ENCODE assay signal across 19 cellular contexts in the genomic region with DNA sequence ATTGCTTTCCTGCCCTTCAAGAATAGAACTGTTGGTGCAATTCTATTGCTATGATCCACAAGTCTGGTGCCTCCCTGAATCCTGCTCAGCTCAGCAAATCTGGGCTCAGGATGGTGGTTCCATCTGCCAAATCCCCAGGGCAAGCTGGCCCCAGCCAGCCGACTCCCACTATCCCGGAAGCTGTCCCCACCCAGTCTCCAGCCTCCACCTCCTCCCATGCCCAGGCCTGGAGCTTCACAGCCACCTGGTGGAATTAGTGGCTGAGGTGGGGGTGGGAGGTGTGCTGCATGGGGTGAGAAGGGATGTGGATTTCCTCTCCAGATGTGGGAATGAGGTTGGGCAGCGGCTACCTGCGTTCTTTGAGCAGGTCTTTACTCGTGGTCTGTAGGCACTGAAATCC.
"Had no signal": no experiment of that assay in that cellular context is flagged by ENCODE, and none has a peak within 500 bp of the region (broad histone marks: within the 10 kb centered on the region; RNA-seq: fewer than 3 reads in every experiment).

No MANE protein-coding gene starts in this region.

- ATAC-seq: body of pancreas; naive thymus-derived CD4-positive, alpha-beta T cell; SK-N-SH treated with all-trans-retinoic acid at 6 μM for 48 hours; stimulated activated naive B cell treated with anti-CD40 and anti-IgM and Interleukin-4, amounts not matched to agents 10 μg/mL and 1 μg/mL and 100 μg/mL, for 72 hours had no signal

- H3K4me3 ChIP-seq: body of pancreas, heart left ventricle, left ventricle myocardium inferior, smooth muscle cell had no signal

- H3K9me3 Mint-ChIP-seq: activated naive CD4-positive, alpha-beta T cell treated with anti-CD3 and anti-CD28 coated beads, Interleukin-2, amount 50 U/mL, for 24 hours; activated T-helper 2 cell treated with anti-CD3 and anti-CD28 coated beads, Interferon-gamma antibody, Interleukin-2, Interleukin-4, amounts not matched to agents 10 μg/mL and 5 μg/mL and 100 μg/mL, durations not matched to agents 14 hours and 24 hours and 36 hours; endodermal cell; type B pancreatic cell had no signal

- H3K27ac Mint-ChIP-seq: activated CD4-positive, alpha-beta T cell treated with anti-CD3 and anti-CD28 coated beads, Interleukin-2, amount 10 ng/mL, durations not matched to agents 7 days and 5 days; activated naive CD4-positive, alpha-beta T cell treated with anti-CD3 and anti-CD28 coated beads, Interleukin-2, amount 50 U/mL, for 24 hours; activated T-helper 2 cell treated with anti-CD3 and anti-CD28 coated beads, Interferon-gamma antibody, Interleukin-2, Interleukin-4, amounts not matched to agents 10 μg/mL and 5 μg/mL and 100 μg/mL, durations not matched to agents 14 hours and 24 hours and 36 hours; endodermal cell; mesothelial cell of epicardium; naive thymus-derived CD4-positive, alpha-beta T cell; stimulated activated naive B cell treated with anti-CD40 and anti-IgM and Interleukin-4, amounts not matched to agents 10 μg/mL and 1 μg/mL and 100 μg/mL, for 72 hours; T-helper 1 cell treated with Interleukin-12 subunit alpha and Interleukin-12 subunit beta and Interleukin-4 antibody, amounts not matched to agents 30 μg/mL and 1 μg/mL, for 36 hours; type B pancreatic cell had no signal

- H3K36me3 Mint-ChIP-seq: activated naive CD4-positive, alpha-beta T cell treated with anti-CD3 and anti-CD28 coated beads, Interleukin-2, amount 50 U/mL, for 24 hours; mesothelial cell of epicardium; stimulated activated naive B cell treated with anti-CD40 and anti-IgM and Interleukin-4, amounts not matched to agents 10 μg/mL and 1 μg/mL and 100 μg/mL, for 72 hours; type B pancreatic cell had no signal

- H3K4me1 Mint-ChIP-seq: activated CD4-positive, alpha-beta T cell treated with anti-CD3 and anti-CD28 coated beads, Interleukin-2, amount 10 ng/mL, durations not matched to agents 7 days and 5 days; activated naive CD4-positive, alpha-beta T cell treated with anti-CD3 and anti-CD28 coated beads, Interleukin-2, amount 50 U/mL, for 24 hours; naive thymus-derived CD4-positive, alpha-beta T cell; stimulated activated naive B cell treated with anti-CD40 and anti-IgM and Interleukin-4, amounts not matched to agents 10 μg/mL and 1 μg/mL and 100 μg/mL, for 72 hours had no signal

- H3K4me2 ChIP-seq: smooth muscle cell had no signal

- DNase-seq: activated CD4-positive, alpha-beta T cell treated with anti-CD3 and anti-CD28 coated beads, Interleukin-2, amount 10 ng/mL, durations not matched to agents 7 days and 5 days; activated CD4-positive, CD25-positive, alpha-beta regulatory T cell; activated CD8-positive, alpha-beta memory T cell treated with anti-CD3 and anti-CD28 coated beads for 24 hours; activated T-cell treated with anti-CD3 and anti-CD28 coated beads for 4 hours; body of pancreas; endodermal cell; erythroblast; left ventricle myocardium inferior; naive thymus-derived CD4-positive, alpha-beta T cell; stimulated activated naive B cell treated with anti-CD40 and anti-IgM and Interleukin-4, amounts not matched to agents 10 μg/mL and 1 μg/mL and 100 μg/mL, for 72 hours had no signal

- H3K27ac ChIP-seq: body of pancreas, heart left ventricle, left ventricle myocardium inferior, neutrophil had no signal

- H3K36me3 ChIP-seq: heart left ventricle, left ventricle myocardium inferior, neutrophil had no signal

- H3K4me3 Mint-ChIP-seq: activated CD4-positive, alpha-beta T cell treated with anti-CD3 and anti-CD28 coated beads, Interleukin-2, amount 10 ng/mL, durations not matched to agents 7 days and 5 days; activated naive CD4-positive, alpha-beta T cell treated with anti-CD3 and anti-CD28 coated beads, Interleukin-2, amount 50 U/mL, for 24 hours; endodermal cell; mesothelial cell of epicardium; naive thymus-derived CD4-positive, alpha-beta T cell; stimulated activated naive B cell treated with anti-CD40 and anti-IgM and Interleukin-4, amounts not matched to agents 10 μg/mL and 1 μg/mL and 100 μg/mL, for 72 hours; T-helper 1 cell treated with Interleukin-12 subunit alpha and Interleukin-12 subunit beta and Interleukin-4 antibody, amounts not matched to agents 30 μg/mL and 1 μg/mL, for 36 hours; type B pancreatic cell had no signal

- H3K9me3 ChIP-seq: neutrophil had no signal

- H3K27me3 Mint-ChIP-seq: type B pancreatic cell had no signal

- H3K27me3 ChIP-seq: body of pancreas, heart left ventricle had no signal
